In genomic region chr5:90305022-90305720, GRCh38 we compare ENCODE assay signal across 21 cellular contexts.
DNase-seq lines count a peak whose midpoint lies in the region; ATAC-seq, FAIRE-seq and TF ChIP-seq lines count a peak whose summit lies in the region.
"Had no signal": no experiment of that assay in that cellular context is flagged by ENCODE, and none has a peak within 500 bp of the region (broad histone marks: within the 10 kb centered on the region; RNA-seq: fewer than 3 reads in every experiment).

No MANE protein-coding gene starts in this region.

- FAIRE-seq in H1 (lab: Jason Lieb, UNC) = peak; percentile 24
- FAIRE-seq: D721Med had no signal

- H4K20me1 ChIP-seq in H1 (replicated peaks in 1 of 2; ENCODE audit: control insufficient read depth in 1 of 2, insufficient read depth in 2 of 2, low read length in 2 of 2) (no peaks in the 10 kb centered on the region), neural cell (ENCODE audit: insufficient read depth) (no peaks in the 10 kb centered on the region)
- H4K20me1 ChIP-seq: BLaER1 had no signal

- H3K27ac ChIP-seq in HUES6 (ENCODE audit: low read depth, low read length) (no peak overlapping the region; the same call in 1 of the 2 replicates), H1 (ENCODE audit: low read depth, low read length) (peak overlapping the region; percentile 32; the same call in 1 of the 2 replicates), neural cell (ENCODE audit: low read length) (no peak overlapping the region)
- H3K27ac ChIP-seq: BLaER1, SJSA1 had no signal

- TF ChIP-seq RAD21 in H1 (IDR thresholded peaks at IDR 0.05 in 1 of 2, conservative IDR thresholded peaks at IDR 0.05 in 1 of 2; ENCODE audit: low read depth in 2 of 2, low read length in 2 of 2) (no peak), neural cell (conservative IDR thresholded peaks at IDR 0.05) (peak; percentile 33)

- H3K18ac ChIP-seq in H1 (ENCODE audit: extremely low read depth, low read length) = no peak overlapping the region

- ATAC-seq in HG03095 (IDR thresholded peaks at IDR 0.05; ENCODE audit: unreplicated experiment) = no peak
- ATAC-seq in HG02763 (IDR thresholded peaks at IDR 0.05; ENCODE audit: unreplicated experiment) = no peak

- H2BK120ac ChIP-seq in H1 (replicated peaks; ENCODE audit: low read depth, low read length) = no peak overlapping the region

- H3K79me2 ChIP-seq in H1 (ENCODE audit: control insufficient read depth in 1 of 2, insufficient read depth in 2 of 2, low read length in 2 of 2) (no peaks in the 10 kb centered on the region), neural cell (replicated peaks; ENCODE audit: insufficient read depth, low read length) (no peaks in the 10 kb centered on the region)

- H3K9me3 ChIP-seq in HUES6 (ENCODE audit: control insufficient read depth, insufficient read depth, low read depth, low read length) (no peaks in the 10 kb centered on the region), H1 (ENCODE audit: insufficient read depth in 2 of 2, low read depth in 1 of 2, low read length in 1 of 2) (no peaks in the 10 kb centered on the region), neural cell (ENCODE audit: low read length) (no peaks in the 10 kb centered on the region)
- H3K9me3 ChIP-seq: BLaER1, HAP-1, MG63, SJSA1 had no signal

- H2BK5ac ChIP-seq in H1 (ENCODE audit: low read depth, low read length) = peak overlapping the region; percentile 54; the same call in 1 of the 2 replicates

- H3K4me3 ChIP-seq in HUES6 (ENCODE audit: low read depth, low read length) (peak overlapping the region; percentile 7; the same call in 1 of the 2 replicates), H1 (ENCODE audit: extremely low read depth in 1 of 4, insufficient read depth in 2 of 4, low read depth in 3 of 4, low read length in 4 of 4) (peak overlapping the region in 1 of 4 experiments; percentile 26; a peak in 2 of 8 replicates), neural cell (ENCODE audit: low read length) (no peak overlapping the region)
- H3K4me3 ChIP-seq: BLaER1, HAP-1, MG63, SJSA1 had no signal

- no peaks in the 10 kb centered on the region for H3K9me2 ChIP-seq in neural cell (ENCODE audit: insufficient read depth, low read length)

- no peak overlapping the region for H4K91ac ChIP-seq in H1 (replicated peaks; ENCODE audit: insufficient read length, low read length)

- H3K4ac ChIP-seq in H1 (replicated peaks; ENCODE audit: insufficient read length, low read depth, low read length) = no peak overlapping the region

- H3K27me3 ChIP-seq in HUES6 (ENCODE audit: control insufficient read depth, insufficient read depth, low read length) = no peaks in the 10 kb centered on the region
- no peaks in the 10 kb centered on the region for H3K27me3 ChIP-seq in H1 (replicated peaks in 1 of 4; ENCODE audit: control insufficient read depth in 3 of 4, extremely low read depth in 1 of 4, insufficient read depth in 3 of 4, low read length in 3 of 4)
- H3K27me3 ChIP-seq in neural cell (ENCODE audit: insufficient read depth, low read depth, low read length) = no peaks in the 10 kb centered on the region
- H3K27me3 ChIP-seq: BLaER1, MG63, SJSA1 had no signal

- H3K4me2 ChIP-seq in H1 (ENCODE audit: insufficient read depth in 1 of 2, low read depth in 2 of 2, low read length in 2 of 2) = peak overlapping the region; percentile 58 to 80
- H3K4me2 ChIP-seq in neural cell (ENCODE audit: low read length) = no peak overlapping the region
- H3K4me2 ChIP-seq: BLaER1 had no signal

- no peak overlapping the region for H2BK20ac ChIP-seq in H1 (ENCODE audit: low read length)

- H3K23ac ChIP-seq in H1 (ENCODE audit: insufficient read length) = no peak overlapping the region

- H3F3A ChIP-seq in neural cell (ENCODE audit: insufficient read depth, low read length, poor library complexity, severe bottlenecking) = no peaks in the 10 kb centered on the region

- no peaks in the 10 kb centered on the region for H3K36me3 ChIP-seq in HUES6 (ENCODE audit: control insufficient read depth, insufficient read depth, low read length)
- H3K36me3 ChIP-seq in H1 (ENCODE audit: control insufficient read depth in 2 of 4, insufficient read depth in 4 of 4, low read length in 3 of 4) = no peaks in the 10 kb centered on the region
- no peaks in the 10 kb centered on the region for H3K36me3 ChIP-seq in neural cell (ENCODE audit: insufficient read depth, low read length)
- H3K36me3 ChIP-seq: BLaER1, HAP-1, MG63, SJSA1 had no signal

- peak overlapping the region; percentile 24 for H4K5ac ChIP-seq in H1 (ENCODE audit: insufficient read length, low read depth, low read length)

- 17% methylated on average over 3 of the region's 3 CpGs; no CpG with 5 or more reads in 1 of the 2 experiments for WGBS in H1 (ENCODE audit: extremely low coverage in 1 of 2, insufficient coverage in 1 of 2, insufficient read length in 1 of 2, insufficient replicate concordance in 2 of 2, low coverage in 1 of 2, low lambda C conversion rate in 2 of 2, missing lambda C conversion rate in 1 of 2), 2 experiments

- H3K56ac ChIP-seq in H1 (replicated peaks; ENCODE audit: insufficient read length, low read depth, low read length) = no peak overlapping the region

- no peaks in the 10 kb centered on the region for H3K23me2 ChIP-seq in H1 (ENCODE audit: low read depth, low read length)

- POLR2A ChIA-PET in H1 (lab: Charles Lee; ENCODE audit: partially characterized antibody) = interaction anchor here (0.7 kb wide), 1 partner anchor 86 kb away, joined by 3 read pairs; no protein-coding TSS in a partner anchor

- H2BK15ac ChIP-seq in H1 (ENCODE audit: low read length) = no peak overlapping the region

- no peak for TF ChIP-seq POLR2A in H1 (IDR thresholded peaks at IDR 0.05; ENCODE audit: control extremely low read depth in 1 of 2, low read depth in 2 of 2, low read length in 2 of 2)

- DNase-seq in DMS 273 (lab: John Stamatoyannopoulos, UW; ENCODE audit: unreplicated experiment) (peak; percentile 40), H1 (ENCODE audit: low read depth in 1 of 2, low spot score in 2 of 2) (no peak), kidney tubule cell (ENCODE audit: low spot score) (no peak), activated T-cell treated with anti-CD3 and anti-CD28 coated beads for 4 hours (no peak)
- DNase-seq: CD4-positive, alpha-beta T cell; HFFc6; IMR-90; KG1; MG63; NCI-H2029; NCI-H82; Right ventricle myocardium superior; RPMI8226 had no signal

- H2AFZ ChIP-seq in H1 (ENCODE audit: low read length) (no peak overlapping the region), neural cell (ENCODE audit: low read depth, low read length) (no peak overlapping the region)

- H3K9ac ChIP-seq in HUES6 (ENCODE audit: low read length) = no peak overlapping the region
- H3K9ac ChIP-seq in H1 (replicated peaks in 1 of 4; ENCODE audit: extremely low read depth in 1 of 4, low read depth in 3 of 4, low read length in 3 of 4) = no peak overlapping the region
- no peak overlapping the region for H3K9ac ChIP-seq in neural cell (ENCODE audit: low read length)
- H3K9ac ChIP-seq: BLaER1 had no signal

- TF ChIP-seq CTCF in H1 (IDR thresholded peaks at IDR 0.05; ENCODE audit: control extremely low read depth in 1 of 3, insufficient read depth in 1 of 3, low read depth in 1 of 3, low read length in 3 of 3) (no peak), neural cell (IDR thresholded peaks at IDR 0.05; ENCODE audit: poor library complexity, severe bottlenecking) (no peak)

- peaks cover 16% of the 10 kb centered on the region; the same call in 1 of the 2 replicates for H3K4me1 ChIP-seq in HUES6 (ENCODE audit: control insufficient read depth, insufficient read depth, low read length)
- H3K4me1 ChIP-seq in H1 (replicated peaks in 1 of 4; ENCODE audit: control insufficient read depth in 3 of 4, insufficient read depth in 4 of 4, low read length in 3 of 4) = peaks cover 5 to 11% (median 7%) of the 10 kb centered on the region in 4 experiments; a peak in 5 of 7 replicates
- H3K4me1 ChIP-seq: SJSA1 had no signal

- 0 out of 2 replicates have a peak overlapping the region, but pooled peaks have one; percentile 6 for H2BK12ac ChIP-seq in H1 (ENCODE audit: low read depth, low read length)

- H3K14ac ChIP-seq in H1 (ENCODE audit: insufficient read length) = no peak overlapping the region

- H3K79me1 ChIP-seq in H1 (ENCODE audit: low read depth, low read length) = no peaks in the 10 kb centered on the region

- no peak overlapping the region for H2AK5ac ChIP-seq in H1 (ENCODE audit: low read depth, low read length)

- H4K8ac ChIP-seq in H1 (ENCODE audit: extremely low read depth, insufficient read depth, low read length) = no peak overlapping the region

- TF ChIP-seq EP300 in H1 (IDR thresholded peaks at IDR 0.05; ENCODE audit: borderline replicate concordance in 1 of 2, low read depth in 2 of 2, low read length in 2 of 2) = no peak
- TF ChIP-seq EP300 in neural cell (conservative IDR thresholded peaks at IDR 0.05; ENCODE audit: poor library complexity, severe bottlenecking) = no peak

- CTCF ChIA-PET in H1 (lab: Charles Lee; ENCODE audit: partially characterized antibody) = interaction anchor here (0.6 to 1.4 kb wide), 7 partner anchors 15 to 855 kb away, joined by 3 to 6 read pairs (median 3); no protein-coding TSS in a partner anchor

TF ChIP-seq in H1, 55 proteins besides CTCF, POLR2A, EP300 and RAD21 (continues in another document):
- no peak for TF ChIP-seq HDAC6 (IDR thresholded peaks at IDR 0.05; ENCODE audit: low read depth, low read length)
- TF ChIP-seq JUN (IDR thresholded peaks at IDR 0.05; ENCODE audit: low read depth, low read length) = no peak
- no peak for TF ChIP-seq CBX5 (IDR thresholded peaks at IDR 0.05; ENCODE audit: low read depth, low read length)
- TF ChIP-seq FOSL1 (IDR thresholded peaks at IDR 0.05; ENCODE audit: insufficient read depth, low read depth, low read length) = no peak
- no peak for TF ChIP-seq NRF1 (IDR thresholded peaks at IDR 0.05; ENCODE audit: low read depth, low read length)
- no peak for TF ChIP-seq RFX5 (IDR thresholded peaks at IDR 0.05; ENCODE audit: borderline replicate concordance, low read depth, low read length)
- TF ChIP-seq SP2 (IDR thresholded peaks at IDR 0.05; ENCODE audit: low read length) = no peak
- no peak for TF ChIP-seq RXRA (IDR thresholded peaks at IDR 0.05; ENCODE audit: insufficient read depth, low read depth, low read length)

TF ChIP-seq in neural cell, 6 proteins besides CTCF, POLR2A, EP300 and RAD21:
- peak; percentile 10 for TF ChIP-seq POLR2AphosphoS5 (IDR thresholded peaks at IDR 0.05)
- no peak for TF ChIP-seq TAF1 (IDR thresholded peaks at IDR 0.05; ENCODE audit: low read depth)
